ENCODE assay signal across 1 cellular context in genomic region chr17:57609125-57609877, GRCh38.
TF ChIP-seq lines count a peak whose summit lies in the region.

No MANE protein-coding gene starts in this region.

TF ChIP-seq in H1, 55 proteins besides CTCF, POLR2A, EP300 and RAD21 (continued from another document):
- no peak for TF ChIP-seq CHD7 (IDR thresholded peaks at IDR 0.05; ENCODE audit: insufficient replicate concordance, low read length)
- no peak for TF ChIP-seq TEAD4 (IDR thresholded peaks at IDR 0.05; ENCODE audit: low read depth, low read length)
- TF ChIP-seq EGR1 (IDR thresholded peaks at IDR 0.05; ENCODE audit: borderline replicate concordance, low read depth, low read length) = no peak
